ENCODE assay signal across 14 cellular contexts in genomic region chr3:46517016-46517770, GRCh38. TPM values are rescaled to one million over a fixed set of nuclear protein-coding genes. Genes with fewer than 3 reads are reported as not detected.
DNase-seq lines count a peak whose midpoint lies in the region; ATAC-seq and TF ChIP-seq lines count a peak whose summit lies in the region.
"Had no signal": no experiment of that assay in that cellular context is flagged by ENCODE, and none has a peak within 500 bp of the region (broad histone marks: within the 10 kb centered on the region; RNA-seq: fewer than 3 reads in every experiment).

No MANE protein-coding gene starts in this region.

- POLR2A ChIA-PET in HEK293T (lab: Yijun Ruan, JAX) = no interaction called here

- CTCF ChIA-PET in HEK293T (lab: Yijun Ruan, JAX) = interaction anchor here (0.6 kb wide), 1 partner anchor 41 kb away, joined by 4 read pairs; no protein-coding TSS in a partner anchor

- DNase-seq in AG08395 (ENCODE audit: low spot score) (peak; percentile 81), HT1080 (ENCODE audit: low read depth) (peak; percentile 96), astrocyte of the hippocampus (ENCODE audit: low read depth, low spot score) (peak; percentile 82), hepatic stellate cell (ENCODE audit: low spot score) (peak; percentile 42), NCI-H2029 treated with DMSO at 0.1 percent for 48 hours (lab: John Stamatoyannopoulos, UW) (no peak), HEK293T (ENCODE audit: extremely low spot score) (no peak)
- no peak for DNase-seq in activated effector memory CD4-positive, alpha-beta T cell treated with anti-CD3 and anti-CD28 coated beads, Interleukin-2, amount 50 U/mL, for 16 hours
- DNase-seq: left ventricle myocardium inferior, NCI-H1694 treated with DMSO at 0.1 percent for 48 hours, pancreas, tibial artery had no signal

- no peak for ATAC-seq in GM21515 (IDR thresholded peaks at IDR 0.05; ENCODE audit: unreplicated experiment)
- ATAC-seq: pancreas had no signal

TF ChIP-seq in HEK293T, 16 proteins besides CTCF, POLR2A, EP300 and RAD21:
- TF ChIP-seq, protein P1, sequence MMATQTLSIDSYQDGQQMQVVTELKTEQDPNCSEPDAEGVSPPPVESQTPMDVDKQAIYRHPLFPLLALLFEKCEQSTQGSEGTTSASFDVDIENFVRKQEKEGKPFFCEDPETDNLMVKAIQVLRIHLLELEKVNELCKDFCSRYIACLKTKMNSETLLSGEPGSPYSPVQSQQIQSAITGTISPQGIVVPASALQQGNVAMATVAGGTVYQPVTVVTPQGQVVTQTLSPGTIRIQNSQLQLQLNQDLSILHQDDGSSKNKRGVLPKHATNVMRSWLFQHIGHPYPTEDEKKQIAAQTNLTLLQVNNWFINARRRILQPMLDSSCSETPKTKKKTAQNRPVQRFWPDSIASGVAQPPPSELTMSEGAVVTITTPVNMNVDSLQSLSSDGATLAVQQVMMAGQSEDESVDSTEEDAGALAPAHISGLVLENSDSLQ (IDR thresholded peaks at IDR 0.05) = no peak
- TF ChIP-seq CTBP1 (IDR thresholded peaks at IDR 0.05; ENCODE audit: borderline replicate concordance) (no peak), ZNF384 (IDR thresholded peaks at IDR 0.05) (no peak), SP1 (IDR thresholded peaks at IDR 0.05) (no peak), FOXM1 (IDR thresholded peaks at IDR 0.05; ENCODE audit: borderline replicate concordance) (no peak), SUZ12 (IDR thresholded peaks at IDR 0.05) (no peak)

RNA-seq across cellular contexts. Expression of gene RTP3, which starts 19.4 kb away (rescaled TPM):
- not detected in 2 replicates for total RNA-seq in HT1080 (2014; rRNA removed; shearing (Covaris generic))
- polyA plus RNA-seq in HT1080 (2015; cell fraction: cytosol; rRNA removed) = 0.15 and 0.24 TPM in 2 replicates
- not detected in 2 replicates for polyA plus RNA-seq in HT1080 (2015; cell fraction: nucleus; rRNA removed)
- total RNA-seq: HT-29, left ventricle myocardium inferior, pancreas had no signal
- polyA plus RNA-seq: pancreas had no signal

RNA-seq across cellular contexts. Expression of gene LRRC2, which starts 48.9 kb away (rescaled TPM):
- total RNA-seq in HT1080 (2014; rRNA removed; shearing (Covaris generic)) = 0.19 and 0.20 TPM in 2 replicates
- 0.02 TPM in 1 of 2 replicates, not detected in the other for polyA plus RNA-seq in HT1080 (2015; cell fraction: cytosol; rRNA removed)
- polyA plus RNA-seq in HT1080 (2015; cell fraction: nucleus; rRNA removed) = not detected in 2 replicates

RNA-seq across cellular contexts. Expression of gene LTF, which starts 52.5 kb away (rescaled TPM):
- 0.16 and 0.63 TPM in 2 replicates for total RNA-seq in HT1080 (2014; rRNA removed; shearing (Covaris generic))
- polyA plus RNA-seq in HT1080 (2015; cell fraction: cytosol; rRNA removed) = 0.63 and 1.0 TPM in 2 replicates
- polyA plus RNA-seq in HT1080 (2015; cell fraction: nucleus; rRNA removed) = 1.4 and 2.0 TPM in 2 replicates
- total RNA-seq: OCI-LY7 had no signal

Comparison
In these comparisons a context has a peak if more than half of its experiments do, and no peak if none do; other contexts are left out.
1. DNase-seq: peak in AG08395 (single experiment), HT1080 (single experiment), astrocyte of the hippocampus (single experiment) and hepatic stellate cell (single experiment); none in NCI-H2029 treated with DMSO at 0.1 percent for 48 hours (single experiment), activated effector memory CD4-positive, alpha-beta T cell treated with anti-CD3 and anti-CD28 coated beads, Interleukin-2, amount 50 U/mL, for 16 hours (single experiment) and HEK293T (single experiment).